ENCODE assay signal across 11 cellular contexts in the genomic region with DNA sequence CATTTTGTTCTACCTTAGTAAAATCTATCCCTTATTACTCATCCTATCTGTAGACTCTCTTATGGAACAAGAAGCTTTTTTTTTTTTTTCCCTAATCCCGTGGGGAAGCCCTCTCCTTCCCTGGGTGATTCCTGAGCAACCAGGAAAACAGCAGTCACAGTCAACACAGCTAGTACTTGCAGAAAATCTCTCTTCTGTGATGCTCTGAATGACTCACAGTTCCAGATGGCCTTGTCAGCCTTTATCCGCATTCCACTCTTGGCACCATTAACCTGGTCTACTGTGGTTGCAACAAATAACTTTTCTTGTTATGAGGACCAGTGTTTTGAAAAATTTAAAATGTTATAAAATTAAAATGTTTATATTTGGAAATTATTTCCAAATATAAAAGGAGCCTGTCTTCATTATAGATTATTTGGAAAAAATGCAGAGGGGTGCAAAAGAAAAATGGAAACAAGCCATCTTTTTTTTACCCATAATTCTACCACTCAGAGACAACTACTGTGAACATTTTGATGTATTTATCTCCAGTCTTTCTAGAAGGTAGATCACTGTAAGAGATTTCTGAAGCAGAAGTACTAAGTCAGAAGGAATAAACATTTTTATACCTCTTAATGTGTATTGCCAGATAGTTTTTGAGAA.
DNase-seq lines count a peak whose midpoint lies in the region; ATAC-seq and TF ChIP-seq lines count a peak whose summit lies in the region.
"Had no signal": no experiment of that assay in that cellular context is flagged by ENCODE, and none has a peak within 500 bp of the region (broad histone marks: within the 10 kb centered on the region; RNA-seq: fewer than 3 reads in every experiment).

No MANE protein-coding gene starts in this region.

- no TSS peak for BruUV-seq in MCF 10A (replicated peaks; lab: Mats Ljungman, UMichigan)

- H3K4me1 ChIP-seq in breast epithelium (no peaks in the 10 kb centered on the region), aorta (ENCODE audit: control insufficient read depth in 1 of 2, insufficient read depth in 2 of 2, low read length in 2 of 2) (no peaks in the 10 kb centered on the region)

- no peaks in the 10 kb centered on the region for H3K27me3 Mint-ChIP-seq in MCF 10A (ENCODE audit: insufficient read depth, unreplicated experiment)
- H3K27me3 Mint-ChIP-seq: naive B cell had no signal

- peaks cover 34% of the 10 kb centered on the region for H3K4me1 Mint-ChIP-seq in MCF 10A (ENCODE audit: insufficient read depth, unreplicated experiment)
- H3K4me1 Mint-ChIP-seq: naive B cell had no signal

- DNase-seq in MCF 10A (ENCODE audit: unreplicated experiment) (peak; percentile 79), breast epithelium (ENCODE audit: low spot score in 2 of 2) (no peak), cerebellar cortex (ENCODE audit: low spot score) (peak; percentile 78), kidney epithelial cell (ENCODE audit: low read depth) (peak; percentile 92), aorta (no peak)
- no peak for DNase-seq in activated effector memory CD4-positive, alpha-beta T cell treated with anti-CD3 and anti-CD28 coated beads, Interleukin-2, amount 50 U/mL, for 16 hours
- DNase-seq: AML-193, naive B cell, NCI-H2227 treated with DMSO at 0.1 percent for 48 hours had no signal

- H3K4me3 ChIP-seq in breast epithelium = no peak overlapping the region
- H3K4me3 ChIP-seq in kidney epithelial cell (ENCODE audit: low read depth, low read length) = no peak overlapping the region
- no peak overlapping the region for H3K4me3 ChIP-seq in aorta (ENCODE audit: low read length in 2 of 2)

- CTCF ChIA-PET in MCF 10A (lab: Yijun Ruan, JAX) = interaction anchor here (0.7 kb wide), 1 partner anchor 12 kb away, joined by 3 read pairs; no protein-coding TSS in a partner anchor

- peak overlapping the region; percentile 22 for H3K4me3 Mint-ChIP-seq in MCF 10A (ENCODE audit: unreplicated experiment)
- H3K4me3 Mint-ChIP-seq: naive B cell had no signal

- no peak overlapping the region for H3K27ac ChIP-seq in breast epithelium
- H3K27ac ChIP-seq in aorta (ENCODE audit: low read depth in 1 of 2, low read length in 2 of 2) = no peak overlapping the region

- TF ChIP-seq POLR2A in breast epithelium (IDR thresholded peaks at IDR 0.05) = no peak

- no peaks in the 10 kb centered on the region for H3K36me3 ChIP-seq in breast epithelium
- no peaks in the 10 kb centered on the region for H3K36me3 ChIP-seq in kidney epithelial cell (ENCODE audit: control insufficient read depth, insufficient read depth, low read length)
- H3K36me3 ChIP-seq in aorta (ENCODE audit: control insufficient read depth in 1 of 2, insufficient read depth in 2 of 2, low read length in 1 of 2) = no peaks in the 10 kb centered on the region

- H3K9me3 ChIP-seq in breast epithelium (no peaks in the 10 kb centered on the region), aorta (ENCODE audit: control insufficient read depth, low read length) (no peaks in the 10 kb centered on the region)

- peaks cover 4% of the 10 kb centered on the region for H3K36me3 Mint-ChIP-seq in MCF 10A (ENCODE audit: insufficient read depth, unreplicated experiment)

- TF ChIP-seq CTCF in MCF 10A (IDR thresholded peaks at IDR 0.05; ENCODE audit: unreplicated experiment) = no peak
- no peak for TF ChIP-seq CTCF in breast epithelium (IDR thresholded peaks at IDR 0.05)
- TF ChIP-seq CTCF in kidney epithelial cell (IDR thresholded peaks at IDR 0.05; ENCODE audit: insufficient read depth, low read length, poor library complexity, severe bottlenecking) = no peak

- ATAC-seq in HG02970 (IDR thresholded peaks at IDR 0.05; ENCODE audit: low FRiP score, unreplicated experiment) = no peak
- ATAC-seq in HG02759 (IDR thresholded peaks at IDR 0.05; ENCODE audit: unreplicated experiment) = no peak
- ATAC-seq in aorta (ENCODE audit: low FRiP score) = no peak

- POLR2A ChIA-PET in MCF 10A (lab: Yijun Ruan, JAX) = interaction anchor here (0.7 to 1.0 kb wide), 3 partner anchors 9 to 37 kb away, joined by 3 to 5 read pairs (median 3); no protein-coding TSS in a partner anchor

- H3K27me3 ChIP-seq in breast epithelium = no peaks in the 10 kb centered on the region
- H3K27me3 ChIP-seq in kidney epithelial cell (ENCODE audit: control insufficient read depth, insufficient read depth, low read length) = no peaks in the 10 kb centered on the region
- no peaks in the 10 kb centered on the region for H3K27me3 ChIP-seq in aorta (ENCODE audit: control insufficient read depth in 1 of 2, insufficient read depth in 2 of 2, low read length in 1 of 2)

- H3K9me3 Mint-ChIP-seq in MCF 10A (ENCODE audit: unreplicated experiment) = peaks cover 8% of the 10 kb centered on the region

- 37 to 53% methylated on average over 2 of the region's 2 CpGs for WGBS in aorta, 2 donors

- intact Hi-C loops in MCF 10A (cut with micrococcal nuclease) = no loop called here
- intact Hi-C loops in breast epithelium (cut with DNase I; ENCODE audit: low total_unique reads) = no loop called here
- intact Hi-C loops in aorta (cut with DNase I) = no loop called here

- peak overlapping the region; percentile 63 for H3K27ac Mint-ChIP-seq in MCF 10A (ENCODE audit: low read depth, unreplicated experiment)

Comparison
In these comparisons a context has a peak if more than half of its experiments do, and no peak if none do; other contexts are left out.
1. DNase-seq: peak in MCF 10A (single experiment), cerebellar cortex (single experiment) and kidney epithelial cell (single experiment); none in breast epithelium (0 of 2), activated effector memory CD4-positive, alpha-beta T cell treated with anti-CD3 and anti-CD28 coated beads, Interleukin-2, amount 50 U/mL, for 16 hours (single experiment) and aorta (0 of 2).